2 cellular contexts compared by ENCODE assay signal in genomic region chr12:108696996-108697290, GRCh38.
TF ChIP-seq lines count a peak whose summit lies in the region.

No MANE protein-coding gene starts in this region.

TF ChIP-seq in K562, 482 proteins besides CTCF, POLR2A, EP300 and RAD21:
- no peak for TF ChIP-seq BDP1 (IDR thresholded peaks at IDR 0.05; ENCODE audit: insufficient read depth, insufficient read length)
- no peak for TF ChIP-seq TEAD2 (tag; IDR thresholded peaks at IDR 0.05)
- TF ChIP-seq MYC (IDR thresholded peaks at IDR 0.05; ENCODE audit: low read depth, low read length), result no peak
- TF ChIP-seq MYC (CRISPR knock-in tag; IDR thresholded peaks at IDR 0.05; ENCODE audit: borderline replicate concordance, low read depth), result no peak
- no peak for TF ChIP-seq E2F1 (CRISPR knock-in tag; IDR thresholded peaks at IDR 0.05)
- TF ChIP-seq CEBPB (tag; IDR thresholded peaks at IDR 0.05), result no peak
- no peak for TF ChIP-seq KDM4B (IDR thresholded peaks at IDR 0.05; ENCODE audit: borderline replicate concordance in 2 of 2, low read depth in 1 of 2)
- no peak for TF ChIP-seq CBX1 (IDR thresholded peaks at IDR 0.05; ENCODE audit: low read depth)
- no peak for TF ChIP-seq FOS (IDR thresholded peaks at IDR 0.05; ENCODE audit: extremely low read depth, insufficient read length)
- TF ChIP-seq SMARCE1 (IDR thresholded peaks at IDR 0.05), result no peak
- TF ChIP-seq DEAF1 (CRISPR knock-in tag; IDR thresholded peaks at IDR 0.05), result no peak
- no peak for TF ChIP-seq NFE2L1 (tag; IDR thresholded peaks at IDR 0.05; ENCODE audit: borderline replicate concordance, low read depth)
- TF ChIP-seq TAF1 (IDR thresholded peaks at IDR 0.05; ENCODE audit: control insufficient read depth, extremely low read depth, insufficient read depth, low read length, severe bottlenecking), result no peak
- no peak for TF ChIP-seq PCBP2 (IDR thresholded peaks at IDR 0.05; ENCODE audit: low read depth, low read length, poor library complexity, severe bottlenecking)
TF ChIP-seq in K562: peak in this region for 0.

TF ChIP-seq in GM23338, 12 proteins besides CTCF, POLR2A, EP300 and RAD21:
- TF ChIP-seq ZNF462 (CRISPR knock-in tag; IDR thresholded peaks at IDR 0.05) (no peak), ZNF331 (CRISPR knock-in tag; IDR thresholded peaks at IDR 0.05; ENCODE audit: low read depth) (no peak), ETS1 (IDR thresholded peaks at IDR 0.05) (no peak), REST (IDR thresholded peaks at IDR 0.05; ENCODE audit: unreplicated experiment) (no peak), JUNB (IDR thresholded peaks at IDR 0.05; ENCODE audit: unreplicated experiment) (no peak), POLR2AphosphoS5 (IDR thresholded peaks at IDR 0.05; ENCODE audit: low read depth) (no peak), NANOG (IDR thresholded peaks at IDR 0.05; ENCODE audit: borderline replicate concordance) (no peak), EZH2 (IDR thresholded peaks at IDR 0.05; ENCODE audit: low read depth, unreplicated experiment) (no peak), CREB1 (CRISPR knock-in tag; IDR thresholded peaks at IDR 0.05; ENCODE audit: low read depth) (no peak), EZH2phosphoT487 (IDR thresholded peaks at IDR 0.05; ENCODE audit: unreplicated experiment) (no peak), STAT1 (IDR thresholded peaks at IDR 0.05; ENCODE audit: unreplicated experiment) (no peak), ZNF114 (CRISPR knock-in tag; IDR thresholded peaks at IDR 0.05) (no peak)
TF ChIP-seq in GM23338: peak in this region for 0.
